1 cellular context compared by ENCODE assay signal in genomic region chr11:23490557-23491235, GRCh38.
TF ChIP-seq lines count a peak whose summit lies in the region.

No MANE protein-coding gene starts in this region.

TF ChIP-seq in SK-N-SH, 30 proteins besides CTCF, POLR2A, EP300 and RAD21 (continued from another document):
- TF ChIP-seq REST (IDR thresholded peaks at IDR 0.05; ENCODE audit: low read depth, low read length) (no peak), TEAD4 (IDR thresholded peaks at IDR 0.05; ENCODE audit: borderline replicate concordance, insufficient read depth) (no peak), TCF12 (IDR thresholded peaks at IDR 0.05) (no peak), RCOR1 (IDR thresholded peaks at IDR 0.05; ENCODE audit: low read length) (no peak), POLR2AphosphoS5 (IDR thresholded peaks at IDR 0.05; ENCODE audit: low read depth, low read length) (no peak), NFIC (IDR thresholded peaks at IDR 0.05; ENCODE audit: borderline replicate concordance) (no peak), RXRA (IDR thresholded peaks at IDR 0.05; ENCODE audit: borderline replicate concordance, low read depth) (no peak), ZBTB33 (IDR thresholded peaks at IDR 0.05; ENCODE audit: borderline replicate concordance, low read depth) (no peak), IRF3 (IDR thresholded peaks at IDR 0.05; ENCODE audit: low read depth, low read length) (no peak)
TF ChIP-seq in SK-N-SH: peak in this region for 0.
